Comparison of ENCODE assay signal across 8 cellular contexts in genomic region chr17:66426397-66427033, GRCh38.
DNase-seq lines count a peak whose midpoint lies in the region; ATAC-seq and TF ChIP-seq lines count a peak whose summit lies in the region.

No MANE protein-coding gene starts in this region.

- peak; percentile 78 for TF ChIP-seq CTCF in DND-41 (IDR thresholded peaks at IDR 0.05; ENCODE audit: borderline replicate concordance, extremely low read depth, low read length, poor library complexity, severe bottlenecking)

- DNase-seq in DND-41 (peak; percentile 67), activated T-cell treated with anti-CD3 and anti-CD28 coated beads for 4 hours (peak; percentile 36), left lobe of liver (ENCODE audit: low spot score) (no peak), NCI-H1930 (lab: John Stamatoyannopoulos, UW) (no peak)
- DNase-seq in Jurkat, Clone E6-1 (ENCODE audit: low read depth, low spot score): peak; percentile 93

- ATAC-seq in DND-41 (ENCODE audit: insufficient read depth, low read depth) (peak; percentile 92), left lobe of liver (peak; percentile 77), HG03280 (IDR thresholded peaks at IDR 0.05; ENCODE audit: unreplicated experiment) (no peak), HG03095 (IDR thresholded peaks at IDR 0.05; ENCODE audit: unreplicated experiment) (no peak), GM18502 (IDR thresholded peaks at IDR 0.05; ENCODE audit: poor library complexity, unreplicated experiment) (no peak)

- H3K27ac ChIP-seq in DND-41 (ENCODE audit: low read length): peak overlapping the region; percentile 63

- H3K27me3 ChIP-seq in DND-41 (ENCODE audit: insufficient read depth, low read length, poor library complexity): no peaks in the 10 kb centered on the region

- H3K9ac ChIP-seq in DND-41 (ENCODE audit: low read depth, low read length): no peak overlapping the region

- H3K4me3 ChIP-seq in DND-41 (ENCODE audit: low read depth in 1 of 2, low read length in 2 of 2): no peak overlapping the region
- H3K4me3 ChIP-seq in Jurkat, Clone E6-1 (ENCODE audit: low read length): peak overlapping the region; percentile 6; the same call in 1 of the 2 replicates

- H4K20me1 ChIP-seq in DND-41 (ENCODE audit: insufficient read depth, low read length): peaks cover 2% of the 10 kb centered on the region; the same call in 1 of the 2 replicates

- peak overlapping the region; percentile 35; the same call in 1 of the 2 replicates for H3K4me2 ChIP-seq in DND-41 (ENCODE audit: insufficient read depth, low read length)

- H3K4me1 ChIP-seq in DND-41 (ENCODE audit: insufficient read depth, low read length): peaks cover 32% of the 10 kb centered on the region

- H2AFZ ChIP-seq in DND-41 (ENCODE audit: low read depth, low read length): peak overlapping the region; percentile 28; the same call in 1 of the 2 replicates

- H3K36me3 ChIP-seq in DND-41 (ENCODE audit: insufficient read depth, low read length): no peaks in the 10 kb centered on the region

- H3K79me2 ChIP-seq in DND-41 (ENCODE audit: insufficient read depth, low read length): peaks cover 86% of the 10 kb centered on the region

- no peaks in the 10 kb centered on the region for H3K9me3 ChIP-seq in DND-41 (ENCODE audit: insufficient read depth, low read length, severe bottlenecking)

Comparison
In these comparisons a context has a peak if more than half of its experiments do, and no peak if none do; other contexts are left out.
1. ATAC-seq: peak in DND-41 (single experiment) and left lobe of liver (single experiment); none in HG03280 (single experiment), HG03095 (single experiment) and GM18502 (single experiment).
2. DNase-seq: peak in DND-41 (single experiment), Jurkat, Clone E6-1 (single experiment) and activated T-cell treated with anti-CD3 and anti-CD28 coated beads for 4 hours (single experiment); none in left lobe of liver (single experiment) and NCI-H1930 (0 of 2).